ENCODE assay signal across 2 cellular contexts in genomic region chr3:47799733-47800132, GRCh38.
TF ChIP-seq lines count a peak whose summit lies in the region.

No MANE protein-coding gene starts in this region.

TF ChIP-seq in HEK293T, 16 proteins besides CTCF, POLR2A, EP300 and RAD21 (continued from another document):
- peak; percentile 44; the same call in 1 of the 2 replicates for TF ChIP-seq PKNOX1 (IDR thresholded peaks at IDR 0.05)

TF ChIP-seq in K562, 482 proteins besides CTCF, POLR2A, EP300 and RAD21 (continued from another document):
- TF ChIP-seq MTA3 (IDR thresholded peaks at IDR 0.05; ENCODE audit: borderline replicate concordance): no peak
- TF ChIP-seq ZNF785 (CRISPR knock-in tag; IDR thresholded peaks at IDR 0.05): no peak
- no peak for TF ChIP-seq ZNF277 (CRISPR knock-in tag; IDR thresholded peaks at IDR 0.05; ENCODE audit: borderline replicate concordance)
- TF ChIP-seq COPS2 (conservative IDR thresholded peaks at IDR 0.05): no peak
- no peak for TF ChIP-seq PATZ1 (CRISPR knock-in tag; IDR thresholded peaks at IDR 0.05; ENCODE audit: borderline replicate concordance)
- TF ChIP-seq STAT5B (CRISPR knock-in tag; IDR thresholded peaks at IDR 0.05): no peak
- peak; percentile 32; the same call in 1 of the 2 replicates for TF ChIP-seq PKNOX1 (IDR thresholded peaks at IDR 0.05)
- TF ChIP-seq GTF2B (IDR thresholded peaks at IDR 0.05; ENCODE audit: extremely low read depth, insufficient read length): no peak
- no peak for TF ChIP-seq ZNF696 (CRISPR knock-in tag; conservative IDR thresholded peaks at IDR 0.05)
- TF ChIP-seq NR3C1 (CRISPR knock-in tag; IDR thresholded peaks at IDR 0.05): no peak
- TF ChIP-seq EZH2 (IDR thresholded peaks at IDR 0.05; ENCODE audit: borderline replicate concordance, low read depth, low read length): no peak
- no peak for TF ChIP-seq SRSF7 (optimal IDR thresholded peaks at IDR 0.05; ENCODE audit: low read depth, low read length)
- TF ChIP-seq TRIM25 (IDR thresholded peaks at IDR 0.05; ENCODE audit: borderline replicate concordance): 0 out of 2 replicates have a peak, but pooled peaks have one; percentile 19
- no peak for TF ChIP-seq ZNF282 (CRISPR knock-in tag; IDR thresholded peaks at IDR 0.05)
- TF ChIP-seq HDAC6 (IDR thresholded peaks at IDR 0.05; ENCODE audit: low read depth, low read length): no peak
- TF ChIP-seq ZNF707 (CRISPR knock-in tag; conservative IDR thresholded peaks at IDR 0.05): no peak
- no peak for TF ChIP-seq MCM2 (IDR thresholded peaks at IDR 0.05; ENCODE audit: low read depth)
- TF ChIP-seq KAT8 (IDR thresholded peaks at IDR 0.05; ENCODE audit: low read depth): no peak
- no peak for TF ChIP-seq ZBTB8A (IDR thresholded peaks at IDR 0.05; ENCODE audit: partially characterized antibody)
- no peak for TF ChIP-seq CCNT2 (IDR thresholded peaks at IDR 0.05; ENCODE audit: borderline replicate concordance, extremely low read depth, insufficient read length, low read depth, low read length)
- 0 out of 2 replicates have a peak, but pooled peaks have one; percentile 15 for TF ChIP-seq TOE1 (IDR thresholded peaks at IDR 0.05; ENCODE audit: borderline replicate concordance)
- TF ChIP-seq TOE1 (CRISPR knock-in tag; IDR thresholded peaks at IDR 0.05; ENCODE audit: borderline replicate concordance, low read depth): no peak
- no peak for TF ChIP-seq NR2C2 (CRISPR knock-in tag; IDR thresholded peaks at IDR 0.05)
- TF ChIP-seq NR2C2 (tag; IDR thresholded peaks at IDR 0.05): no peak
- peak; percentile 45 for TF ChIP-seq CTCFL (IDR thresholded peaks at IDR 0.05; ENCODE audit: borderline replicate concordance, insufficient read depth, low read depth, low read length, poor library complexity, severe bottlenecking)
- TF ChIP-seq ZNF764 (CRISPR knock-in tag; IDR thresholded peaks at IDR 0.05; ENCODE audit: low read depth): no peak
- TF ChIP-seq NKRF (IDR thresholded peaks at IDR 0.05; ENCODE audit: borderline replicate concordance): 0 out of 2 replicates have a peak, but pooled peaks have one; percentile 33
- TF ChIP-seq ZNF232 (CRISPR knock-in tag; IDR thresholded peaks at IDR 0.05): no peak
- TF ChIP-seq TARDBP (IDR thresholded peaks at IDR 0.05): no peak
- TF ChIP-seq ZNF639 (CRISPR knock-in tag; conservative IDR thresholded peaks at IDR 0.05 in 1 of 2, IDR thresholded peaks at IDR 0.05 in 1 of 2): no peak
- no peak for TF ChIP-seq ZNF280B (CRISPR knock-in tag; IDR thresholded peaks at IDR 0.05)
- no peak for TF ChIP-seq LEF1 (IDR thresholded peaks at IDR 0.05)
- no peak for TF ChIP-seq CC2D1A (IDR thresholded peaks at IDR 0.05)
- no peak for TF ChIP-seq ETV6 (IDR thresholded peaks at IDR 0.05; ENCODE audit: borderline replicate concordance in 1 of 2, low read depth in 2 of 2, low read length in 1 of 2)
- TF ChIP-seq ETV6 (CRISPR knock-in tag; IDR thresholded peaks at IDR 0.05; ENCODE audit: borderline replicate concordance): no peak
